Comparison of ENCODE assay signal across 12 cellular contexts in genomic region chr10:94738588-94738987, GRCh38. TPM values are rescaled to one million over a fixed set of nuclear protein-coding genes. Genes with fewer than 3 reads are reported as not detected.
"Had no signal": no experiment of that assay in that cellular context is flagged by ENCODE, and none has a peak within 500 bp of the region (broad histone marks: within the 10 kb centered on the region; RNA-seq: fewer than 3 reads in every experiment).

No MANE protein-coding gene starts in this region.

- H3K9ac ChIP-seq: GM23248 had no signal

- H3K4me2 ChIP-seq: GM23338 had no signal

- ATAC-seq: GM23338, HCT116 had no signal

- H3K4me3 ChIP-seq: GM23248, GM23338, HAP-1 had no signal

- DNase-seq: GM23248, GOT3, H7, H9, HCEC 1CT, HFFc6 had no signal

- H3K36me3 ChIP-seq: HAP-1 had no signal

- FAIRE-seq: H1, H54 had no signal

- H3K4me1 ChIP-seq: HAP-1 had no signal

- H3K27ac ChIP-seq: GM23248 had no signal

- H2AFZ ChIP-seq: GM23248, GM23338 had no signal

- H3K9me3 ChIP-seq: HAP-1 had no signal

RNA-seq across cellular contexts. Expression of gene CYP2C19, which starts 23.9 kb away (rescaled TPM):
- total RNA-seq: GM23248, H1, H4, H9, HFFc6 had no signal
- polyA plus RNA-seq: GM23248, GM23338, H1 had no signal

RNA-seq across cellular contexts. Expression of gene CYP2C18, which starts 55.1 kb away (rescaled TPM):
- total RNA-seq: GM23248, H1, H7, HFFc6 had no signal
- polyA plus RNA-seq: GM23248 had no signal
